ENCODE assay signal across 1 cellular context in genomic region chr1:156467906-156468305, GRCh38.
TF ChIP-seq lines count a peak whose summit lies in the region.

No MANE protein-coding gene starts in this region.

TF ChIP-seq in endothelial cell of umbilical vein, 7 proteins besides CTCF, POLR2A, EP300 and RAD21 (continued from another document):
- TF ChIP-seq MAX (IDR thresholded peaks at IDR 0.05; ENCODE audit: insufficient read depth, insufficient read length) = no peak
- TF ChIP-seq EZH2 (IDR thresholded peaks at IDR 0.05; ENCODE audit: borderline replicate concordance, low read depth, low read length, severe bottlenecking) = no peak
- no peak for TF ChIP-seq JUN (IDR thresholded peaks at IDR 0.05; ENCODE audit: borderline replicate concordance, insufficient read depth, insufficient read length, low read depth)
- TF ChIP-seq GATA2 (IDR thresholded peaks at IDR 0.05; ENCODE audit: insufficient read depth, insufficient read length, low read depth, low read length) = no peak
